Comparison of ENCODE assay signal across 19 cellular contexts in the genomic region with DNA sequence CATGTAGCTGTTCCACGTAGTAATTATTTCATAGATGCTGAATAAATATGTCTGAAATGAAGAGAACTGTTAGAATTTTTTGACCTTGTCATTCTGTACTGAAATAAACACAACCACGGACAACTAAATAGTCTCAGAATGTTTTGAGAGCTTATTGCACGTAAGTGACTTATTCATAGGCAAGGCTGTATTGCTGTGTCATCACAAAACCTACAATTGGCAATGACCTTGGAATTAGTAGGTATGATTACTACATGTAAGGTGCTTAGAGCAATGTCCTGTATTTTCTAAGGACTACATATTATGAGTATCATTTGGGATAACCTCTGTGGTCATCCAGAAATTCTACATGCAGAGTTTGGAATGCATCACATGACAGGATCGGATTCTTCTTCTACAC.
DNase-seq lines count a peak whose midpoint lies in the region; ATAC-seq, FAIRE-seq and TF ChIP-seq lines count a peak whose summit lies in the region.
"Had no signal": no experiment of that assay in that cellular context is flagged by ENCODE, and none has a peak within 500 bp of the region (broad histone marks: within the 10 kb centered on the region; RNA-seq: fewer than 3 reads in every experiment).

No MANE protein-coding gene starts in this region.

- no peak overlapping the region for H3K4ac ChIP-seq in IMR-90 (ENCODE audit: low read depth, low read length)

- no peaks in the 10 kb centered on the region for H3K79me1 ChIP-seq in IMR-90 (ENCODE audit: low read depth in 1 of 2, low read length in 2 of 2)

- no peak overlapping the region for H4K91ac ChIP-seq in IMR-90 (ENCODE audit: insufficient read depth, low read depth, low read length)

- ATAC-seq in A549 (no peak), IMR-90 (ENCODE audit: low read depth) (no peak), GM18873 (IDR thresholded peaks at IDR 0.05; ENCODE audit: low FRiP score, unreplicated experiment) (no peak), psoas muscle (no peak)
- ATAC-seq: CD8-positive, alpha-beta T cell had no signal

- H2BK15ac ChIP-seq in IMR-90 (ENCODE audit: low read depth, low read length) = no peak overlapping the region

- no TSS peak for BruUV-seq in IMR-90 (replicated peaks; lab: Mats Ljungman, UMichigan)

- no peak overlapping the region for H3K56ac ChIP-seq in IMR-90 (ENCODE audit: extremely low read depth, insufficient read depth, low read length)

- no peaks in the 10 kb centered on the region for H4K20me1 ChIP-seq in IMR-90 (ENCODE audit: insufficient read depth, low read length)
- no peaks in the 10 kb centered on the region for H4K20me1 ChIP-seq in osteoblast (ENCODE audit: insufficient read depth, low read length)
- H4K20me1 ChIP-seq: BLaER1 treated with 17β-estradiol and CSF1 and Interleukin-3, amounts not matched to agents 10 nM and 100 nM had no signal

- H3K4me1 ChIP-seq in A549 (no peaks in the 10 kb centered on the region), IMR-90 (ENCODE audit: control insufficient read depth, insufficient read depth, low read length) (no peaks in the 10 kb centered on the region), osteoblast (ENCODE audit: insufficient read depth, low read length) (peaks cover 4% of the 10 kb centered on the region), psoas muscle (no peaks in the 10 kb centered on the region)
- H3K4me1 ChIP-seq: Caco-2 had no signal

- no peaks in the 10 kb centered on the region for H3K79me2 ChIP-seq in osteoblast (ENCODE audit: insufficient read depth, low read length)

- H3K4me2 ChIP-seq in A549 = no peak overlapping the region
- no peak overlapping the region for H3K4me2 ChIP-seq in IMR-90 (ENCODE audit: low read depth, low read length)
- H3K4me2 ChIP-seq in osteoblast (ENCODE audit: insufficient read depth, low read length) = no peak overlapping the region
- H3K4me2 ChIP-seq: BLaER1 treated with 17β-estradiol and CSF1 and Interleukin-3, amounts not matched to agents 10 nM and 100 nM had no signal

- H3K18ac ChIP-seq in IMR-90 (ENCODE audit: low read depth, low read length) = no peak overlapping the region

- dilution Hi-C loops in IMR-90 (cut with HindIII; ENCODE audit: low sequenced_read_pairs, unreplicated experiment) = no loop called here

- peak; percentile 93 for FAIRE-seq in A549 (lab: Jason Lieb, UNC)
- FAIRE-seq: A204.1, D721Med, G401.6, GM12891 had no signal

- no peak overlapping the region for H3K23ac ChIP-seq in IMR-90 (ENCODE audit: low read depth, low read length)

- H2AK5ac ChIP-seq in IMR-90 (ENCODE audit: low read depth, low read length) = no peak overlapping the region

- H2BK20ac ChIP-seq in IMR-90 (ENCODE audit: low read depth, low read length) = no peak overlapping the region

- no peak overlapping the region for H2AK9ac ChIP-seq in IMR-90 (replicated peaks; ENCODE audit: low read depth, low read length, poor library complexity)

- CTCF ChIA-PET in A549 (lab: Yijun Ruan, JAX) = no interaction called here
- CTCF ChIA-PET in IMR-90 (lab: Yijun Ruan, JAX) = no interaction called here

- no peak overlapping the region for H2BK5ac ChIP-seq in IMR-90 (ENCODE audit: low read depth, low read length, poor library complexity, severe bottlenecking)

- intact Hi-C loops in IMR-90 (cut with micrococcal nuclease) = no loop called here
- intact Hi-C loops in psoas muscle (cut with DNase I) = no loop called here

- H2BK120ac ChIP-seq in IMR-90 (ENCODE audit: low read depth, low read length) = no peak overlapping the region

- no peak overlapping the region for H3K9ac ChIP-seq in IMR-90 (ENCODE audit: low read depth, low read length)
- H3K9ac ChIP-seq: BLaER1 treated with 17β-estradiol and CSF1 and Interleukin-3, amounts not matched to agents 10 nM and 100 nM had no signal

- POLR2A ChIA-PET in A549 (lab: Yijun Ruan, JAX) (no interaction called here), IMR-90 (lab: Charles Lee; ENCODE audit: unreplicated experiment) (no interaction called here)

- H3K36me3 ChIP-seq in IMR-90 (ENCODE audit: control insufficient read depth, insufficient read depth, low read length) (no peaks in the 10 kb centered on the region), osteoblast (ENCODE audit: insufficient read depth, low read length) (no peaks in the 10 kb centered on the region), psoas muscle (ENCODE audit: insufficient read depth in 1 of 2, low read depth in 1 of 2) (no peaks in the 10 kb centered on the region)
- H3K36me3 ChIP-seq: BLaER1 treated with 17β-estradiol and CSF1 and Interleukin-3, amounts not matched to agents 10 nM and 100 nM had no signal

- H3K9me3 ChIP-seq in A549 = no peaks in the 10 kb centered on the region
- no peaks in the 10 kb centered on the region for H3K9me3 ChIP-seq in IMR-90 (ENCODE audit: control insufficient read depth, insufficient read depth, low read length)
- no peaks in the 10 kb centered on the region for H3K9me3 ChIP-seq in osteoblast (ENCODE audit: low read depth, low read length)
- H3K9me3 ChIP-seq in psoas muscle = no peaks in the 10 kb centered on the region
- H3K9me3 ChIP-seq: BLaER1 treated with 17β-estradiol and CSF1 and Interleukin-3, amounts not matched to agents 10 nM and 100 nM; Caco-2 had no signal

- H2AFZ ChIP-seq in IMR-90 (replicated peaks; ENCODE audit: low read length, poor library complexity) (no peak overlapping the region), osteoblast (ENCODE audit: low read length) (no peak overlapping the region)

- H3K27me3 ChIP-seq in IMR-90 (ENCODE audit: control insufficient read depth, insufficient read depth, low read length) = no peaks in the 10 kb centered on the region; the same call in 1 of the 2 replicates
- no peaks in the 10 kb centered on the region for H3K27me3 ChIP-seq in osteoblast (ENCODE audit: insufficient read depth, low read length)
- H3K27me3 ChIP-seq in psoas muscle (ENCODE audit: insufficient read depth in 3 of 3, low read length in 2 of 3) = peaks cover 0 to 5% (median 0%) of the 10 kb centered on the region in 3 donors
- H3K27me3 ChIP-seq: BLaER1 treated with 17β-estradiol and CSF1 and Interleukin-3, amounts not matched to agents 10 nM and 100 nM had no signal

- no peak overlapping the region for H4K8ac ChIP-seq in IMR-90 (ENCODE audit: low read depth in 2 of 2, low read length in 2 of 2)

- no peak overlapping the region for H4K5ac ChIP-seq in IMR-90 (ENCODE audit: low read depth, low read length)

- TF ChIP-seq EP300 in A549 (IDR thresholded peaks at IDR 0.05) = no peak

- TF ChIP-seq CTCF in A549 (IDR thresholded peaks at IDR 0.05) (no peak), IMR-90 (conservative IDR thresholded peaks at IDR 0.05; ENCODE audit: low read depth, low read length) (no peak), osteoblast (IDR thresholded peaks at IDR 0.05; ENCODE audit: extremely low read depth, low read depth, low read length) (no peak), psoas muscle (IDR thresholded peaks at IDR 0.05) (no peak)

- H3K4me3 ChIP-seq in A549 = no peak overlapping the region
- H3K4me3 ChIP-seq in IMR-90 (ENCODE audit: insufficient read depth, low read depth, low read length) = no peak overlapping the region
- H3K4me3 ChIP-seq in osteoblast (ENCODE audit: insufficient read depth, low read length) = no peak overlapping the region
- no peak overlapping the region for H3K4me3 ChIP-seq in psoas muscle
- H3K4me3 ChIP-seq: BLaER1 treated with 17β-estradiol and CSF1 and Interleukin-3, amounts not matched to agents 10 nM and 100 nM had no signal

- DNase-seq in A549 (ENCODE audit: low read depth in 1 of 2, low spot score in 1 of 2) (no peak), IMR-90 (no peak), osteoblast (ENCODE audit: insufficient read length, low spot score, missing footprints) (peak; percentile 41), psoas muscle (no peak)
- DNase-seq: 8988T; AML-193; Caco-2; Calu3; CD4-positive, alpha-beta T cell; CD8-positive, alpha-beta T cell; DMS79 treated with DMSO at 0.1 percent for 48 hours; GF-D8 had no signal

- no peak for TF ChIP-seq RAD21 in A549 (conservative IDR thresholded peaks at IDR 0.05 in 1 of 2, IDR thresholded peaks at IDR 0.05 in 1 of 2)
- TF ChIP-seq RAD21 in IMR-90 (IDR thresholded peaks at IDR 0.05; ENCODE audit: low read length) = no peak

- TF ChIP-seq POLR2A in A549 (IDR thresholded peaks at IDR 0.05; ENCODE audit: low read length) (no peak), IMR-90 (IDR thresholded peaks at IDR 0.05; ENCODE audit: low read depth, low read length) (no peak)

- WGBS in A549 (ENCODE audit: missing lambda C conversion rate) = 2% methylated on average over 4 of the region's 4 CpGs
- no CpG with 5 or more reads among the region's 4 CpGs for WGBS in IMR-90 (ENCODE audit: extremely low coverage in 2 of 2, insufficient read length in 1 of 2), 2 experiments
- 75 to 78% (median 77%) methylated on average over 4 of the region's 4 CpGs for WGBS in psoas muscle, 3 donors

- H3K27ac ChIP-seq in A549 = no peak overlapping the region
- H3K27ac ChIP-seq in IMR-90 (ENCODE audit: insufficient read depth, low read length) = no peak overlapping the region
- H3K27ac ChIP-seq in osteoblast (ENCODE audit: low read depth, low read length) = no peak overlapping the region
- H3K27ac ChIP-seq in psoas muscle = no peak overlapping the region
- H3K27ac ChIP-seq: BLaER1 treated with 17β-estradiol and CSF1 and Interleukin-3, amounts not matched to agents 10 nM and 100 nM; C4-2B had no signal

- in situ Hi-C loops in IMR-90 (cut with MboI; ENCODE audit: low sequenced_read_pairs) = no loop called here

- H3K14ac ChIP-seq in IMR-90 (replicated peaks; ENCODE audit: low read depth, low read length) = no peak overlapping the region

- no peaks in the 10 kb centered on the region for H3K9me1 ChIP-seq in IMR-90 (ENCODE audit: insufficient read depth, low read length)

TF ChIP-seq in A549, 52 proteins besides CTCF, POLR2A, EP300 and RAD21:
- TF ChIP-seq MAFK (IDR thresholded peaks at IDR 0.05; ENCODE audit: partially characterized antibody) (peak; percentile 57), CHD2 (IDR thresholded peaks at IDR 0.05; ENCODE audit: low read length, partially characterized antibody) (no peak)

TF ChIP-seq in IMR-90, 13 proteins besides CTCF, POLR2A, EP300 and RAD21:
- TF ChIP-seq, protein P1, sequence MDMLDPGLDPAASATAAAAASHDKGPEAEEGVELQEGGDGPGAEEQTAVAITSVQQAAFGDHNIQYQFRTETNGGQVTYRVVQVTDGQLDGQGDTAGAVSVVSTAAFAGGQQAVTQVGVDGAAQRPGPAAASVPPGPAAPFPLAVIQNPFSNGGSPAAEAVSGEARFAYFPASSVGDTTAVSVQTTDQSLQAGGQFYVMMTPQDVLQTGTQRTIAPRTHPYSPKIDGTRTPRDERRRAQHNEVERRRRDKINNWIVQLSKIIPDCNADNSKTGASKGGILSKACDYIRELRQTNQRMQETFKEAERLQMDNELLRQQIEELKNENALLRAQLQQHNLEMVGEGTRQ (IDR thresholded peaks at IDR 0.05; ENCODE audit: low read depth, low read length) = no peak
- TF ChIP-seq MAFK (IDR thresholded peaks at IDR 0.05; ENCODE audit: low read depth, low read length) = peak; percentile 74
- TF ChIP-seq MXI1 (IDR thresholded peaks at IDR 0.05; ENCODE audit: borderline replicate concordance, low read depth, low read length) = no peak
- TF ChIP-seq CEBPB (IDR thresholded peaks at IDR 0.05; ENCODE audit: low read depth, low read length) = no peak
- TF ChIP-seq RCOR1 (IDR thresholded peaks at IDR 0.05; ENCODE audit: insufficient replicate concordance, low read length) = no peak
- no peak for TF ChIP-seq RFX5 (IDR thresholded peaks at IDR 0.05; ENCODE audit: low read depth, low read length)
- TF ChIP-seq MAZ (IDR thresholded peaks at IDR 0.05; ENCODE audit: borderline replicate concordance, low read depth, low read length) = no peak
